In genomic region chr20:47886454-47887041, GRCh38 we compare ENCODE assay signal across 1 cellular context.
TF ChIP-seq lines count a peak whose summit lies in the region.

No MANE protein-coding gene starts in this region.

TF ChIP-seq in HepG2, 621 proteins besides CTCF, POLR2A, EP300 and RAD21 (continued from another document and continues in another):
- TF ChIP-seq ZHX2 (IDR thresholded peaks at IDR 0.05; ENCODE audit: low read depth), result no peak
- no peak for TF ChIP-seq ZHX2 (CRISPR knock-in tag; IDR thresholded peaks at IDR 0.05; ENCODE audit: borderline replicate concordance)
- TF ChIP-seq TMF1 (CRISPR knock-in tag; IDR thresholded peaks at IDR 0.05; ENCODE audit: low read depth), result no peak
- TF ChIP-seq FOXA3 (CRISPR knock-in tag; IDR thresholded peaks at IDR 0.05), result 0 out of 2 replicates have a peak, but pooled peaks have one; percentile 19
- no peak for TF ChIP-seq ZBTB37 (CRISPR knock-in tag; IDR thresholded peaks at IDR 0.05)
- TF ChIP-seq ZBTB14 (CRISPR knock-in tag; IDR thresholded peaks at IDR 0.05), result no peak
- TF ChIP-seq, protein P1, sequence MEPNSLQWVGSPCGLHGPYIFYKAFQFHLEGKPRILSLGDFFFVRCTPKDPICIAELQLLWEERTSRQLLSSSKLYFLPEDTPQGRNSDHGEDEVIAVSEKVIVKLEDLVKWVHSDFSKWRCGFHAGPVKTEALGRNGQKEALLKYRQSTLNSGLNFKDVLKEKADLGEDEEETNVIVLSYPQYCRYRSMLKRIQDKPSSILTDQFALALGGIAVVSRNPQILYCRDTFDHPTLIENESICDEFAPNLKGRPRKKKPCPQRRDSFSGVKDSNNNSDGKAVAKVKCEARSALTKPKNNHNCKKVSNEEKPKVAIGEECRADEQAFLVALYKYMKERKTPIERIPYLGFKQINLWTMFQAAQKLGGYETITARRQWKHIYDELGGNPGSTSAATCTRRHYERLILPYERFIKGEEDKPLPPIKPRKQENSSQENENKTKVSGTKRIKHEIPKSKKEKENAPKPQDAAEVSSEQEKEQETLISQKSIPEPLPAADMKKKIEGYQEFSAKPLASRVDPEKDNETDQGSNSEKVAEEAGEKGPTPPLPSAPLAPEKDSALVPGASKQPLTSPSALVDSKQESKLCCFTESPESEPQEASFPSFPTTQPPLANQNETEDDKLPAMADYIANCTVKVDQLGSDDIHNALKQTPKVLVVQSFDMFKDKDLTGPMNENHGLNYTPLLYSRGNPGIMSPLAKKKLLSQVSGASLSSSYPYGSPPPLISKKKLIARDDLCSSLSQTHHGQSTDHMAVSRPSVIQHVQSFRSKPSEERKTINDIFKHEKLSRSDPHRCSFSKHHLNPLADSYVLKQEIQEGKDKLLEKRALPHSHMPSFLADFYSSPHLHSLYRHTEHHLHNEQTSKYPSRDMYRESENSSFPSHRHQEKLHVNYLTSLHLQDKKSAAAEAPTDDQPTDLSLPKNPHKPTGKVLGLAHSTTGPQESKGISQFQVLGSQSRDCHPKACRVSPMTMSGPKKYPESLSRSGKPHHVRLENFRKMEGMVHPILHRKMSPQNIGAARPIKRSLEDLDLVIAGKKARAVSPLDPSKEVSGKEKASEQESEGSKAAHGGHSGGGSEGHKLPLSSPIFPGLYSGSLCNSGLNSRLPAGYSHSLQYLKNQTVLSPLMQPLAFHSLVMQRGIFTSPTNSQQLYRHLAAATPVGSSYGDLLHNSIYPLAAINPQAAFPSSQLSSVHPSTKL (CRISPR knock-in tag; IDR thresholded peaks at IDR 0.05), result peak; percentile 39; the same call in 1 of the 2 replicates
- TF ChIP-seq KMT2B (CRISPR knock-in tag; IDR thresholded peaks at IDR 0.05), result no peak
- no peak for TF ChIP-seq HNRNPL (IDR thresholded peaks at IDR 0.05; ENCODE audit: low read depth, low read length)
- TF ChIP-seq MYC (CRISPR knock-in tag; IDR thresholded peaks at IDR 0.05; ENCODE audit: borderline replicate concordance), result peak; percentile 11; the same call in 1 of the 2 replicates
- no peak for TF ChIP-seq ONECUT2 (CRISPR knock-in tag; IDR thresholded peaks at IDR 0.05)
- 0 out of 2 replicates have a peak, but pooled peaks have one; percentile 11 for TF ChIP-seq ZNF839 (CRISPR knock-in tag; IDR thresholded peaks at IDR 0.05; ENCODE audit: borderline replicate concordance)
- no peak for TF ChIP-seq ZNF430 (CRISPR knock-in tag; IDR thresholded peaks at IDR 0.05)
- no peak for TF ChIP-seq ZMAT3 (CRISPR knock-in tag; conservative IDR thresholded peaks at IDR 0.05)
- no peak for TF ChIP-seq KLF13 (CRISPR knock-in tag; IDR thresholded peaks at IDR 0.05)
- TF ChIP-seq PAF1 (CRISPR knock-in tag; IDR thresholded peaks at IDR 0.05), result no peak
- TF ChIP-seq SPEN (CRISPR knock-in tag; IDR thresholded peaks at IDR 0.05; ENCODE audit: low read depth), result no peak
- TF ChIP-seq JUNB (CRISPR knock-in tag; IDR thresholded peaks at IDR 0.05; ENCODE audit: borderline replicate concordance), result no peak
- TF ChIP-seq FIP1L1 (IDR thresholded peaks at IDR 0.05; ENCODE audit: borderline replicate concordance, insufficient read depth, low read depth, low read length), result no peak
- TF ChIP-seq ZNF138 (CRISPR knock-in tag; IDR thresholded peaks at IDR 0.05; ENCODE audit: low read depth), result no peak
- no peak for TF ChIP-seq ZNF251 (CRISPR knock-in tag; IDR thresholded peaks at IDR 0.05)
- no peak for TF ChIP-seq ZNF142 (CRISPR knock-in tag; IDR thresholded peaks at IDR 0.05)
- no peak for TF ChIP-seq ZKSCAN5 (CRISPR knock-in tag; IDR thresholded peaks at IDR 0.05)
- no peak for TF ChIP-seq ZNF335 (CRISPR knock-in tag; IDR thresholded peaks at IDR 0.05)
- no peak for TF ChIP-seq NR2F6 (IDR thresholded peaks at IDR 0.05)
- no peak for TF ChIP-seq NR2F6 (CRISPR knock-in tag; IDR thresholded peaks at IDR 0.05)
- no peak for TF ChIP-seq DPF2 (CRISPR knock-in tag; IDR thresholded peaks at IDR 0.05; ENCODE audit: borderline replicate concordance, low read depth)
- no peak for TF ChIP-seq FOXO4 (CRISPR knock-in tag; conservative IDR thresholded peaks at IDR 0.05)
- TF ChIP-seq ZNF124 (CRISPR knock-in tag; IDR thresholded peaks at IDR 0.05), result 0 out of 2 replicates have a peak, but pooled peaks have one; percentile 40
- TF ChIP-seq ZC3H4 (CRISPR knock-in tag; IDR thresholded peaks at IDR 0.05; ENCODE audit: borderline replicate concordance), result no peak
- no peak for TF ChIP-seq ZNF230 (CRISPR knock-in tag; IDR thresholded peaks at IDR 0.05)
- no peak for TF ChIP-seq ZMYM3 (CRISPR knock-in tag; IDR thresholded peaks at IDR 0.05)
- no peak for TF ChIP-seq ZNF451 (CRISPR knock-in tag; IDR thresholded peaks at IDR 0.05)
- no peak for TF ChIP-seq SYNCRIP (IDR thresholded peaks at IDR 0.05; ENCODE audit: insufficient read depth, low read depth, low read length)
- TF ChIP-seq ZNF44 (CRISPR knock-in tag; IDR thresholded peaks at IDR 0.05), result no peak
- 0 out of 2 replicates have a peak, but pooled peaks have one; percentile 23 for TF ChIP-seq ERF (CRISPR knock-in tag; IDR thresholded peaks at IDR 0.05)
- TF ChIP-seq ATAD3A (CRISPR knock-in tag; IDR thresholded peaks at IDR 0.05), result no peak
- TF ChIP-seq ZNF292 (CRISPR knock-in tag; IDR thresholded peaks at IDR 0.05; ENCODE audit: borderline replicate concordance, low read depth), result peak; percentile 93; the same call in 1 of the 2 replicates
- TF ChIP-seq ATF6 (CRISPR knock-in tag; conservative IDR thresholded peaks at IDR 0.05), result no peak
